Comparison of ENCODE assay signal across 16 cellular contexts in the genomic region with DNA sequence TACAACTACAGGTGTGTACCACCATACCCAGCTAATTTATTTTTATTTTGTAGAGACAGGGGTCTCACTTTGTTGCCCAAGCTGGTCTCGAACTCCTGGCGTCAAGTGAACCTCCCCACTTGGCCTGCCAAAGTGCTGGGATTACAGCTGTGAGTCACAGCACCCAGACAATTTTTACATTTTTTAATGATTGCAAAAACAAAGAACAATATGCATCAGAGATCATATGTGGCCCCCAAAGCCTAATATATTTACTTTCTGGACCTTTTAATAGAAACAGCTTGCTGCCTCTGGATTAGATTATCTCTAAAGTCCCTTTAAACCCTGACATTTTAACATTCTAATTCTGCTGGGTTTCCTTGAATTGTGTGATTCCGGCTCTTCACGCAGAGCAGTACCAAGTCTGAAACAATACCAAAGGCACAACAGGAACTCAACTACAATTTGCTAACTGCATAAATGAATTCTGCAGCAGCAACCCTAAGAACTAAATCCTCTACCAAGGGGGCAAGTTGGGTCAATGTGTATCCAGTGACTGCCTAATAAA. TPM values are rescaled to one million over a fixed set of nuclear protein-coding genes. Genes with fewer than 3 reads are reported as not detected.
DNase-seq lines count a peak whose midpoint lies in the region; ATAC-seq and TF ChIP-seq lines count a peak whose summit lies in the region.
"Had no signal": no experiment of that assay in that cellular context is flagged by ENCODE, and none has a peak within 500 bp of the region (broad histone marks: within the 10 kb centered on the region; RNA-seq: fewer than 3 reads in every experiment).

No MANE protein-coding gene starts in this region.

- H3K27me3 Mint-ChIP-seq in progenitor cell of endocrine pancreas = no peaks in the 10 kb centered on the region
- H3K27me3 Mint-ChIP-seq in activated CD8-positive, alpha-beta memory T cell treated with anti-CD3 and anti-CD28 coated beads, Interleukin-2, amount 10 ng/mL, durations not matched to agents 7 days and 5 days = no peaks in the 10 kb centered on the region
- H3K27me3 Mint-ChIP-seq: T-helper 17 cell had no signal

- no peaks in the 10 kb centered on the region for H3K9me2 ChIP-seq in SU-DHL-6 (replicated peaks; ENCODE audit: insufficient read depth, low read length)

- peak; percentile 27 for DNase-seq in ELR (ENCODE audit: low read depth)
- peak; percentile 52 for DNase-seq in fibroblast of pulmonary artery (ENCODE audit: low read depth)
- no peak for DNase-seq in NCI-H446 (lab: John Stamatoyannopoulos, UW)
- DNase-seq in progenitor cell of endocrine pancreas (ENCODE audit: low spot score, unreplicated experiment) = no peak
- DNase-seq in activated CD8-positive, alpha-beta memory T cell treated with anti-CD3 and anti-CD28 coated beads, Interleukin-2, amount 10 ng/mL, durations not matched to agents 7 days and 5 days = no peak
- no peak for DNase-seq in NCI-H1048 (lab: John Stamatoyannopoulos, UW)
- DNase-seq: activated CD4-positive, alpha-beta T cell treated with anti-CD3 and anti-CD28 coated beads for 4 hours; activated T-cell treated with anti-CD3 and anti-CD28 coated beads for 4 hours; mammary epithelial cell; NCI-H1436; NCI-H446 treated with DMSO at 0.1 percent for 48 hours; T-helper 17 cell had no signal

- 0 out of 2 replicates have a peak overlapping the region, but pooled peaks have one; percentile 48 for H3K27ac ChIP-seq in SU-DHL-6 (ENCODE audit: low read depth, low read length)
- H3K27ac ChIP-seq: KMS-11 had no signal

- H2AFZ ChIP-seq in SU-DHL-6 (ENCODE audit: low read depth, low read length, severe bottlenecking) = no peak overlapping the region

- no peaks in the 10 kb centered on the region for H3K27me3 ChIP-seq in SU-DHL-6 (ENCODE audit: low read length)
- H3K27me3 ChIP-seq in skeletal muscle satellite cell (ENCODE audit: control insufficient read depth, insufficient read depth, low read length) = no peaks in the 10 kb centered on the region

- peaks cover 20% of the 10 kb centered on the region; the same call in 1 of the 2 replicates for H3F3A ChIP-seq in SU-DHL-6 (ENCODE audit: insufficient read depth)

- CTCF ChIA-PET in activated CD8-positive, alpha-beta memory T cell treated with anti-CD3 and anti-CD28 coated beads, Interleukin-2, amount 10 ng/mL, durations not matched to agents 7 days and 5 days (lab: Charles Lee) = interaction anchor here (0.6 to 1.4 kb wide), 3 partner anchors 30 to 117 kb away, joined by 3 to 4 read pairs (median 3); no protein-coding TSS in a partner anchor

- no peaks in the 10 kb centered on the region for H3K9me3 Mint-ChIP-seq in progenitor cell of endocrine pancreas (ENCODE audit: low read depth)
- H3K9me3 Mint-ChIP-seq in activated CD8-positive, alpha-beta memory T cell treated with anti-CD3 and anti-CD28 coated beads, Interleukin-2, amount 10 ng/mL, durations not matched to agents 7 days and 5 days (ENCODE audit: low read depth) = peaks cover 6% of the 10 kb centered on the region

- H3K79me2 ChIP-seq in SU-DHL-6 (ENCODE audit: insufficient read depth, low read length) = peaks cover 100% of the 10 kb centered on the region

- peaks cover 23% of the 10 kb centered on the region for H3K4me1 Mint-ChIP-seq in progenitor cell of endocrine pancreas (ENCODE audit: low read depth)
- peaks cover 17% of the 10 kb centered on the region for H3K4me1 Mint-ChIP-seq in activated CD8-positive, alpha-beta memory T cell treated with anti-CD3 and anti-CD28 coated beads, Interleukin-2, amount 10 ng/mL, durations not matched to agents 7 days and 5 days

- no peak overlapping the region for H3K4me3 ChIP-seq in SU-DHL-6 (ENCODE audit: insufficient read depth, low read length, poor library complexity, severe bottlenecking)
- H3K4me3 ChIP-seq in fibroblast of pulmonary artery (replicated peaks; ENCODE audit: low read depth, low read length) = no peak overlapping the region
- H3K4me3 ChIP-seq in skeletal muscle satellite cell (ENCODE audit: low read length) = no peak overlapping the region

- ATAC-seq in activated CD8-positive, alpha-beta memory T cell treated with anti-CD3 and anti-CD28 coated beads, Interleukin-2, amount 10 ng/mL, durations not matched to agents 7 days and 5 days = no peak
- ATAC-seq: activated naive CD4-positive, alpha-beta T cell treated with anti-CD3 and anti-CD28 coated beads, Interleukin-2, amount 50 U/mL, for 72 hours; T-helper 17 cell had no signal

- 0 out of 2 replicates have a peak, but pooled peaks cover 4% of the 10 kb centered on the region for H4K20me1 ChIP-seq in SU-DHL-6 (ENCODE audit: low read depth, low read length)

- no peaks in the 10 kb centered on the region for H3K36me3 Mint-ChIP-seq in progenitor cell of endocrine pancreas (ENCODE audit: insufficient read depth)
- peaks cover 10% of the 10 kb centered on the region for H3K36me3 Mint-ChIP-seq in activated CD8-positive, alpha-beta memory T cell treated with anti-CD3 and anti-CD28 coated beads, Interleukin-2, amount 10 ng/mL, durations not matched to agents 7 days and 5 days

- H3K27ac Mint-ChIP-seq in progenitor cell of endocrine pancreas = no peak overlapping the region
- no peak overlapping the region for H3K27ac Mint-ChIP-seq in activated CD8-positive, alpha-beta memory T cell treated with anti-CD3 and anti-CD28 coated beads, Interleukin-2, amount 10 ng/mL, durations not matched to agents 7 days and 5 days
- H3K27ac Mint-ChIP-seq: activated naive CD4-positive, alpha-beta T cell treated with anti-CD3 and anti-CD28 coated beads, Interleukin-2, amount 50 U/mL, for 72 hours had no signal

- H3K4me2 ChIP-seq in SU-DHL-6 (ENCODE audit: low read depth, low read length, poor library complexity, severe bottlenecking) (peak overlapping the region; percentile 41), skeletal muscle satellite cell (ENCODE audit: low read length) (peak overlapping the region; percentile 11)
- H3K4me2 ChIP-seq: KMS-11 had no signal

- no peak overlapping the region for H3K9ac ChIP-seq in SU-DHL-6 (ENCODE audit: low read length)
- H3K9ac ChIP-seq in skeletal muscle satellite cell (ENCODE audit: low read depth, low read length) = no peak overlapping the region
- H3K9ac ChIP-seq: KMS-11 had no signal

- H3K9me3 ChIP-seq in SU-DHL-6 (ENCODE audit: insufficient read depth, low read length) (no peaks in the 10 kb centered on the region), skeletal muscle satellite cell (replicated peaks; ENCODE audit: low read length) (no peaks in the 10 kb centered on the region)

- peaks cover 5% of the 10 kb centered on the region; the same call in 1 of the 2 replicates for H3K36me3 ChIP-seq in SU-DHL-6 (ENCODE audit: low read length)
- H3K36me3 ChIP-seq in skeletal muscle satellite cell (ENCODE audit: insufficient read depth, low read length) = no peaks in the 10 kb centered on the region

- H3K4me3 Mint-ChIP-seq in progenitor cell of endocrine pancreas (ENCODE audit: low read depth) = no peak overlapping the region
- no peak overlapping the region for H3K4me3 Mint-ChIP-seq in activated CD8-positive, alpha-beta memory T cell treated with anti-CD3 and anti-CD28 coated beads, Interleukin-2, amount 10 ng/mL, durations not matched to agents 7 days and 5 days
- H3K4me3 Mint-ChIP-seq: T-helper 17 cell had no signal

- TF ChIP-seq CTCF in SU-DHL-6 (IDR thresholded peaks at IDR 0.05; ENCODE audit: insufficient read depth, low read length, poor library complexity, severe bottlenecking) = no peak
- TF ChIP-seq CTCF in fibroblast of pulmonary artery (IDR thresholded peaks at IDR 0.05; ENCODE audit: low read length, missing control alignments) = no peak
- TF ChIP-seq CTCF in progenitor cell of endocrine pancreas (IDR thresholded peaks at IDR 0.05; ENCODE audit: unreplicated experiment) = no peak

- peaks cover 53% of the 10 kb centered on the region for H3K4me1 ChIP-seq in skeletal muscle satellite cell (ENCODE audit: control insufficient read depth, insufficient read depth, low read length)

RNA-seq across cellular contexts. Expression of gene RAB30, which starts 25.0 kb away (rescaled TPM):
- total RNA-seq in skeletal muscle satellite cell (2012; rRNA removed) = 5.8 and 9.0 TPM in 2 replicates
- total RNA-seq in progenitor cell of endocrine pancreas = 13.5 and 13.9 TPM in 2 replicates
- 1 to 10 TPM; 7.0 to 7.7 TPM for total RNA-seq in activated CD8-positive, alpha-beta memory T cell treated with anti-CD3 and anti-CD28 coated beads, Interleukin-2, amount 10 ng/mL, durations not matched to agents 7 days and 5 days

Comparison
In these comparisons a context has a peak if more than half of its experiments do, and no peak if none do; other contexts are left out.
1. DNase-seq: peak in ELR (single experiment) and fibroblast of pulmonary artery (single experiment); none in NCI-H446 (0 of 2), progenitor cell of endocrine pancreas (single experiment), activated CD8-positive, alpha-beta memory T cell treated with anti-CD3 and anti-CD28 coated beads, Interleukin-2, amount 10 ng/mL, durations not matched to agents 7 days and 5 days (single experiment) and NCI-H1048 (single experiment).